Comparison of ENCODE assay signal across 25 cellular contexts in genomic region chr6:145860562-145860961, GRCh38. TPM values are rescaled to one million over a fixed set of nuclear protein-coding genes. Genes with fewer than 3 reads are reported as not detected.
DNase-seq lines count a peak whose midpoint lies in the region; ATAC-seq, FAIRE-seq and TF ChIP-seq lines count a peak whose summit lies in the region.
"Had no signal": no experiment of that assay in that cellular context is flagged by ENCODE, and none has a peak within 500 bp of the region (broad histone marks: within the 10 kb centered on the region; RNA-seq: fewer than 3 reads in every experiment).

No MANE protein-coding gene starts in this region.

- TF ChIP-seq POLR2A in K562 (conservative IDR thresholded peaks at IDR 0.05) = no peak

- POLR2A ChIA-PET in HEK293 (lab: Yijun Ruan, JAX) (no interaction called here), K562 (lab: Yijun Ruan, JAX) (no interaction called here)

- H3K4me3 ChIP-seq in HEK293 (ENCODE audit: low read depth, low read length) = no peak overlapping the region
- no peak overlapping the region for H3K4me3 ChIP-seq in K562
- H3K4me3 ChIP-seq: BLaER1, GM12878 had no signal

- H3K9ac ChIP-seq in K562 (ENCODE audit: insufficient read depth in 1 of 2, low read depth in 2 of 2, low read length in 2 of 2) = no peak overlapping the region
- H3K9ac ChIP-seq: BLaER1 had no signal

- peaks cover 3% of the 10 kb centered on the region for H3K36me3 Mint-ChIP-seq in T-helper 2 cell treated with Interferon-gamma antibody and Interleukin-4, amounts not matched to agents 5 μg/mL and 100 μg/mL, for 36 hours (ENCODE audit: low read depth)

- H3K4me1 Mint-ChIP-seq in T-helper 2 cell treated with Interferon-gamma antibody and Interleukin-4, amounts not matched to agents 5 μg/mL and 100 μg/mL, for 36 hours (ENCODE audit: low read depth) = peaks cover 9% of the 10 kb centered on the region

- TF ChIP-seq RAD21 in K562 (CRISPR knock-in tag; conservative IDR thresholded peaks at IDR 0.05 in 1 of 2, IDR thresholded peaks at IDR 0.05 in 1 of 2) = no peak

- H3K9me3 Mint-ChIP-seq in T-helper 2 cell treated with Interferon-gamma antibody and Interleukin-4, amounts not matched to agents 5 μg/mL and 100 μg/mL, for 36 hours = peaks cover 20% of the 10 kb centered on the region

- no peaks in the 10 kb centered on the region for H4K20me1 ChIP-seq in K562 (replicated peaks; ENCODE audit: control insufficient read depth, insufficient read depth, low read length)
- H4K20me1 ChIP-seq: BLaER1 had no signal

- no peak overlapping the region for H3K27ac Mint-ChIP-seq in T-helper 2 cell treated with Interferon-gamma antibody and Interleukin-4, amounts not matched to agents 5 μg/mL and 100 μg/mL, for 36 hours
- H3K27ac Mint-ChIP-seq: CD14-positive monocyte; CD4-positive, alpha-beta memory T cell; CD4-positive, CD25-positive, alpha-beta regulatory T cell; CD8-positive, alpha-beta memory T cell had no signal

- DNase-seq in GM19239 (ENCODE audit: insufficient read length, low spot score) (no peak), K562 (ENCODE audit: extremely low read depth in 1 of 4, low spot score in 3 of 4) (no peak), frontal cortex (ENCODE audit: low spot score in 2 of 2) (no peak)
- DNase-seq in T-helper 2 cell treated with Interferon-gamma antibody and Interleukin-4, amounts not matched to agents 5 μg/mL and 100 μg/mL, for 36 hours (ENCODE audit: low spot score) = no peak
- DNase-seq: 8988T; ACHN; BE2C; C1 segment of cervical spinal cord; CD4-positive, alpha-beta memory T cell; CD4-positive, CD25-positive, alpha-beta regulatory T cell; CD8-positive, alpha-beta memory T cell; COR-L47; DMS 273 treated with DMSO at 0.1 percent for 48 hours; DMS153; DMS53; DMS79; DND-41; EL; GDM1 had no signal

- CTCF ChIA-PET in HEK293 (lab: Yijun Ruan, JAX) = no interaction called here
- CTCF ChIA-PET in K562 (lab: Yijun Ruan, JAX; ENCODE audit: low intra/inter-chr PET ratio) = no interaction called here

- WGBS in K562 (ENCODE audit: insufficient coverage, low coverage, missing lambda C conversion rate) = 63% methylated on average over 1 of the region's 1 CpG

- no peaks in the 10 kb centered on the region for H3K27me3 Mint-ChIP-seq in T-helper 2 cell treated with Interferon-gamma antibody and Interleukin-4, amounts not matched to agents 5 μg/mL and 100 μg/mL, for 36 hours (ENCODE audit: low read depth)
- H3K27me3 Mint-ChIP-seq: CD4-positive, alpha-beta memory T cell; CD4-positive, CD25-positive, alpha-beta regulatory T cell; CD8-positive, alpha-beta memory T cell had no signal

- no peaks in the 10 kb centered on the region for H3K9me1 ChIP-seq in K562 (ENCODE audit: control insufficient read depth, insufficient read depth, low read length)

- no peak overlapping the region for H3K4me2 ChIP-seq in K562 (ENCODE audit: insufficient read depth, low read length)
- H3K4me2 ChIP-seq: BLaER1 had no signal

- H3K27me3 ChIP-seq in K562 (ENCODE audit: control insufficient read depth in 2 of 2, insufficient read depth in 2 of 2, low read length in 2 of 2) = no peaks in the 10 kb centered on the region
- H3K27me3 ChIP-seq: BE2C, BLaER1 had no signal

- no peak overlapping the region for H2AFZ ChIP-seq in K562 (ENCODE audit: low read depth, low read length)

- no peaks in the 10 kb centered on the region for H3K79me2 ChIP-seq in K562 (ENCODE audit: control insufficient read depth, insufficient read depth, low read length)

- in situ Hi-C loops in K562 (cut with MboI) = no loop called here

- no peaks in the 10 kb centered on the region for H3K9me3 ChIP-seq in HEK293 (ENCODE audit: control insufficient read depth, insufficient read depth, low read depth, low read length)
- H3K9me3 ChIP-seq in K562 (replicated peaks; ENCODE audit: control insufficient read depth, insufficient read depth, low read depth, low read length) = 0 out of 2 replicates have a peak, but pooled peaks cover 2% of the 10 kb centered on the region
- H3K9me3 ChIP-seq: BE2C had no signal

- intact Hi-C loops in K562 (cut with micrococcal nuclease) = no loop called here

- ATAC-seq in K562 = no peak
- ATAC-seq in HG02759 (IDR thresholded peaks at IDR 0.05; ENCODE audit: unreplicated experiment) = no peak
- ATAC-seq: GM12878 had no signal

- no peak for TF ChIP-seq CTCF in HEK293 (tag by site-specific recombination; IDR thresholded peaks at IDR 0.05)
- TF ChIP-seq CTCF in K562 (IDR thresholded peaks at IDR 0.05 in 2 of 3, conservative IDR thresholded peaks at IDR 0.05 in 1 of 3; ENCODE audit: insufficient read depth in 2 of 3, low read depth in 1 of 3, low read length in 3 of 3) = no peak

- FAIRE-seq in GM19239 (lab: Jason Lieb, UNC) (peak; percentile 8), K562 (lab: Jason Lieb, UNC) (no peak), frontal cortex (lab: Jason Lieb, UNC) (no peak)
- FAIRE-seq: GM12878, GM12892 had no signal

- H3K4me1 ChIP-seq in HEK293 (ENCODE audit: control insufficient read depth, insufficient read depth, low read length) (no peaks in the 10 kb centered on the region), K562 (replicated peaks in 1 of 2; ENCODE audit: control insufficient read depth in 2 of 2, insufficient read depth in 2 of 2, low read length in 2 of 2) (no peaks in the 10 kb centered on the region)
- H3K4me1 ChIP-seq: BE2C had no signal

- no peak for TF ChIP-seq EP300 in K562 (IDR thresholded peaks at IDR 0.05; ENCODE audit: low read length)

- H3K27ac ChIP-seq in HEK293 (ENCODE audit: extremely low read depth, low read depth, low read length) (no peak overlapping the region), K562 (ENCODE audit: extremely low read depth, low read depth, low read length) (no peak overlapping the region)
- H3K27ac ChIP-seq: BLaER1 had no signal

- BruUV-seq in K562 (replicated peaks; lab: Mats Ljungman, UMichigan) = no TSS peak

- H3K36me3 ChIP-seq in HEK293 (ENCODE audit: control insufficient read depth in 2 of 2, insufficient read depth in 1 of 2, low read length in 2 of 2) = no peaks in the 10 kb centered on the region
- no peaks in the 10 kb centered on the region for H3K36me3 ChIP-seq in K562 (ENCODE audit: control insufficient read depth, insufficient read depth, low read length)
- H3K36me3 ChIP-seq: BE2C, BLaER1 had no signal

- H3K4me3 Mint-ChIP-seq in T-helper 2 cell treated with Interferon-gamma antibody and Interleukin-4, amounts not matched to agents 5 μg/mL and 100 μg/mL, for 36 hours = no peak overlapping the region
- H3K4me3 Mint-ChIP-seq: CD14-positive monocyte; CD4-positive, alpha-beta memory T cell; CD8-positive, alpha-beta memory T cell had no signal

TF ChIP-seq in HEK293, 187 proteins besides CTCF, POLR2A, EP300 and RAD21 (continues in another document):
- TF ChIP-seq SETDB1 (IDR thresholded peaks at IDR 0.05; ENCODE audit: insufficient read length, low read length) = peak; percentile 75
- no peak for TF ChIP-seq ZNF394 (tag by site-specific recombination; IDR thresholded peaks at IDR 0.05; ENCODE audit: borderline replicate concordance)

TF ChIP-seq in K562, 482 proteins besides CTCF, POLR2A, EP300 and RAD21:
- TF ChIP-seq MEF2D (tag; conservative IDR thresholded peaks at IDR 0.05; ENCODE audit: low read depth) (no peak), RBM25 (IDR thresholded peaks at IDR 0.05; ENCODE audit: low read depth, low read length, severe bottlenecking) (peak; percentile 83), TRIM24 (IDR thresholded peaks at IDR 0.05) (0 out of 4 replicates have a peak, but pooled peaks of 1 of the 2 experiments have one; percentile 12), ADNP (tag; IDR thresholded peaks at IDR 0.05) (0 out of 2 replicates have a peak, but pooled peaks have one; percentile 37)

RNA-seq across cellular contexts. Expression of gene FBXO30, which starts 46.0 kb away (rescaled TPM):
- 6.6 and 33.3 TPM in 2 replicates for total RNA-seq in K562 (2011; cell fraction: chromatin; rRNA removed; ENCODE audit: low replicate concordance)
- 3.3 and 6.4 TPM in 2 replicates for total RNA-seq in K562 (2011; cell fraction: nucleolus; rRNA removed)
- 13.1 and 22.1 TPM in 2 replicates for total RNA-seq in K562 (2011; cell fraction: nucleoplasm; rRNA removed)
- 5.5 and 5.9 TPM in 2 replicates for total RNA-seq in K562 (2014; rRNA removed)
- total RNA-seq in K562 (2014; rRNA removed; fragmentation: Illumina TruSeq; extraction: Trizol) = 9.4 and 10.0 TPM in 2 replicates
- 6.7 and 7.1 TPM in 2 replicates for total RNA-seq in K562 (2015; rRNA removed; fragmentation: Illumina TruSeq; extraction: Trizol)
- 11.1 and 11.8 TPM in 2 replicates for total RNA-seq in K562 (2021)
- 9.0 and 12.8 TPM in 2 replicates for polyA plus RNA-seq in K562 (2011; rRNA removed)
- polyA plus RNA-seq in K562 (2011; cell fraction: cytosol; rRNA removed) = 1.8 and 4.4 TPM in 2 replicates
- 4.8 and 6.1 TPM in 2 replicates for polyA plus RNA-seq in K562 (2011; cell fraction: nucleus; rRNA removed)
- 6.8 and 7.8 TPM in 2 replicates for polyA plus RNA-seq in K562 (2012)
- polyA plus RNA-seq in K562 (2014; fragmentation: Illumina TruSeq; extraction: Trizol) = 9.6 and 10.0 TPM in 2 replicates
- polyA plus RNA-seq in K562 (2014; fragmentation: Nextera tagmentation; extraction: Ambion mirVana) = 1 to 10 TPM; 3.6 to 3.7 TPM
- 6.7 and 7.1 TPM in 2 replicates for polyA plus RNA-seq in K562 (2014; rRNA removed)
- polyA minus RNA-seq in K562 (2011; rRNA and poly(A)+ RNA removed) = 27.3 and 27.8 TPM in 2 replicates
- polyA minus RNA-seq in K562 (2011; cell fraction: cytosol; rRNA and poly(A)+ RNA removed) = 5.6 and 7.0 TPM in 2 replicates
- polyA minus RNA-seq in K562 (2011; cell fraction: nucleus; rRNA and poly(A)+ RNA removed) = 13.2 and 24.0 TPM in 2 replicates
- total RNA-seq in frontal cortex = 92.9 TPM
